In genomic region chr16:71927383-71927782, GRCh38 we compare ENCODE assay signal across 8 cellular contexts. TPM values are rescaled to one million over a fixed set of nuclear protein-coding genes. Genes with fewer than 3 reads are reported as not detected.
DNase-seq lines count a peak whose midpoint lies in the region; ATAC-seq and TF ChIP-seq lines count a peak whose summit lies in the region.

No MANE protein-coding gene starts in this region.

- TF ChIP-seq CTCF in RWPE1 (conservative IDR thresholded peaks at IDR 0.05; ENCODE audit: low read depth) (no peak), fibroblast of villous mesenchyme (IDR thresholded peaks at IDR 0.05; ENCODE audit: insufficient read depth, low read depth, low read length) (no peak)

- POLR2A ChIA-PET in RWPE1 (lab: Yijun Ruan, JAX; ENCODE audit: low non-redundant PET), result no interaction called here

- H3K4me3 ChIP-seq in fibroblast of villous mesenchyme (ENCODE audit: low read depth, low read length), result no peak overlapping the region

- DNase-seq in G401 (ENCODE audit: low spot score) (peak; percentile 39), RWPE1 (ENCODE audit: low spot score) (peak; percentile 74), fibroblast of villous mesenchyme (ENCODE audit: low read depth) (peak; percentile 87), putamen (ENCODE audit: low spot score) (peak; percentile 46), NCI-H146 (lab: John Stamatoyannopoulos, UW) (no peak), mesenteric fat pad (ENCODE audit: low spot score) (no peak), NCI-H1105 (lab: John Stamatoyannopoulos, UW) (no peak)

- no peak for ATAC-seq in GM19452 (IDR thresholded peaks at IDR 0.05; ENCODE audit: unreplicated experiment)

- peak overlapping the region; percentile 77 for H3K27ac ChIP-seq in RWPE1

- CTCF ChIA-PET in RWPE1 (lab: Yijun Ruan, JAX), result interaction anchor here (0.7 kb wide), 1 partner anchor 13 kb away, joined by 3 read pairs; no protein-coding TSS in a partner anchor

- in situ Hi-C loops in G401 (cut with HindIII; ENCODE audit: low sequenced_read_pairs), result no loop called here

RNA-seq across cellular contexts. Expression of gene IST1, which starts 32.1 kb away (rescaled TPM):
- 162 and 187 TPM in 2 replicates for total RNA-seq in G401 (2014; rRNA removed; shearing (Covaris generic))
- total RNA-seq in fibroblast of villous mesenchyme (146 and 206 TPM in 2 replicates), mesenteric fat pad (171 TPM)

RNA-seq across cellular contexts. Expression of gene ZNF821, which starts 43.4 kb away (rescaled TPM):
- total RNA-seq in G401 (2014; rRNA removed; shearing (Covaris generic)), result 24.7 and 27.7 TPM in 2 replicates
- total RNA-seq in fibroblast of villous mesenchyme (3.9 and 7.7 TPM in 2 replicates), mesenteric fat pad (6.7 TPM)

Comparison
In these comparisons a context has a peak if more than half of its experiments do, and no peak if none do; other contexts are left out.
1. DNase-seq: peak in G401 (single experiment), RWPE1 (single experiment), fibroblast of villous mesenchyme (single experiment) and putamen (single experiment); none in NCI-H146 (single experiment), mesenteric fat pad (single experiment) and NCI-H1105 (single experiment).